34 cellular contexts compared by ENCODE assay signal in the genomic region with DNA sequence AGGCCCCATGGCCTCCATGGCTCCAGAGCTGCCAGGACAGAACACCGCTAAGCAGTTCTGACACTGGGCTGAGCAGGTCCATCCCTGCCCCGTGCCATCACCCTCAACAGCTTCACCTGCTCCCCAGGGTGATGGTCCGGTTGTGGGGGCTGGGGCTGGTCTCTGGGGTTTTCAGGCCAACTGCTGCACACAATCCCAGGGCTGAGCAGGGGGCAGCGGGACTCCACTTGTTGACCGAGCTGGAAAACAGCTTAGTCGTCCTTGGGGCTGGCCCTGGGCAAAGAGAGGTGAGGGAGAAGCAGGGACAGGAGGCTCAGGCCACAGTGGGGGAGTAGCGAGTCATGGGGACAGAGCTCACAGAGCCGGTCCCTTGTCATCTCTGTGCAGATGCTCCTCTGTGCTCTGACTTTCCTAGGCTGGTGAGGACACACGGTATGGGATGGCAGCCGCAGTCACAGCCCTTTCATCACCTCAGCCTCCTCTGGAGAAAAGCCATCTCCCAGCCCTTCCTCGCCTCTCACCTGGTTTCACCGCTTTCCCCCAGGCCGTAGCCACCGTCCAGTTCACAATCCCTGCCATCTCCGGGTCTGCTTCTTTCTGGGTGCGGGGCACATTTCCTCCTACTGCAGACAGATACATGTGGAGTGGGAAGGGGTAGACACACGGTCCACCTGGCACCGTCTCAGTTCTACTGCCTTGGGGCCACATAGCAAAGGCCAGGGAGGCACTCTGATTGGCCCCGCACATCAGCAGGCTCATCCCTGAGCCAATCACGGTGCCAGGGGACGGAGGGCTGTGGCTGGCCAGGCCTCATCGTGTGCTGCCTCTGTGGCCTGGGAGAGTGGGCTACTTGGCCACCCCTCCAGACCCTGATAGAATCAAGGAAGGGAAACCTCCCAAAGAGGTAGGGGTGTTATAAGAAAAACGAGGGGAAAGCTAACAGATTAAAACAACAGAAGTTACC. TPM values are rescaled to one million over a fixed set of nuclear protein-coding genes. Genes with fewer than 3 reads are reported as not detected.
DNase-seq lines count a peak whose midpoint lies in the region; ATAC-seq, FAIRE-seq and TF ChIP-seq lines count a peak whose summit lies in the region.
"Had no signal": no experiment of that assay in that cellular context is flagged by ENCODE, and none has a peak within 500 bp of the region (broad histone marks: within the 10 kb centered on the region; RNA-seq: fewer than 3 reads in every experiment).

No MANE protein-coding gene starts in this region.

- peaks cover 31% of the 10 kb centered on the region for H3K4me1 ChIP-seq in HepG2 (ENCODE audit: insufficient read depth, low read length)
- no peaks in the 10 kb centered on the region for H3K4me1 ChIP-seq in right lobe of liver
- peaks cover 0 to 11% (median 4%) of the 10 kb centered on the region in 4 experiments; a peak in 4 of 7 replicates for H3K4me1 ChIP-seq in H1 (replicated peaks in 1 of 4; ENCODE audit: control insufficient read depth in 3 of 4, insufficient read depth in 4 of 4, low read length in 3 of 4)
- no peaks in the 10 kb centered on the region for H3K4me1 ChIP-seq in suprapubic skin
- H3K4me1 ChIP-seq: colonic mucosa, SJSA1, vagina had no signal

- in situ Hi-C loops in HepG2 (cut with HindIII; ENCODE audit: extremely low pct_ligation_motif_present, low pct_unique_long_range_greater_than_20kb): no loop called here

- H4K8ac ChIP-seq in H1 (ENCODE audit: extremely low read depth, insufficient read depth, low read length): no peak overlapping the region

- peak overlapping the region; percentile 6; the same call in 1 of the 2 replicates for H2BK5ac ChIP-seq in H1 (ENCODE audit: low read depth, low read length)

- peaks cover under 1% of the 10 kb centered on the region for H3K36me3 Mint-ChIP-seq in nephron progenitor cell (ENCODE audit: low read depth)
- H3K36me3 Mint-ChIP-seq: activated naive CD8-positive, alpha-beta T cell treated with anti-CD3 and anti-CD28 coated beads for 36 hours; CD4-positive, alpha-beta memory T cell; immature natural killer cell; mesothelial cell of epicardium had no signal

- intact Hi-C loops in HepG2 (cut with micrococcal nuclease; ENCODE audit: unreplicated experiment): no loop called here
- intact Hi-C loops in right lobe of liver (cut with DNase I): no loop called here

- TF ChIP-seq CTCF in HepG2 (CRISPR knock-in tag; IDR thresholded peaks at IDR 0.05): no peak
- no peak for TF ChIP-seq CTCF in right lobe of liver (IDR thresholded peaks at IDR 0.05)
- TF ChIP-seq CTCF in H1 (IDR thresholded peaks at IDR 0.05; ENCODE audit: control extremely low read depth in 1 of 3, insufficient read depth in 1 of 3, low read depth in 1 of 3, low read length in 3 of 3): no peak
- no peak for TF ChIP-seq CTCF in nephron progenitor cell (IDR thresholded peaks at IDR 0.05)
- TF ChIP-seq CTCF in suprapubic skin (IDR thresholded peaks at IDR 0.05): no peak

- FAIRE-seq in HepG2 (lab: Jason Lieb, UNC) (no peak), H1 (lab: Jason Lieb, UNC) (no peak), urothelium cell line (lab: Jason Lieb, UNC) (peak; percentile 23)
- FAIRE-seq: GM19239, small intestine had no signal

- H2AFZ ChIP-seq in HepG2 (ENCODE audit: low read length): no peak overlapping the region
- no peak overlapping the region for H2AFZ ChIP-seq in H1 (ENCODE audit: low read length)

- peaks cover 17% of the 10 kb centered on the region for H3K27me3 Mint-ChIP-seq in nephron progenitor cell (ENCODE audit: low read depth, poor library complexity)

- peak overlapping the region; percentile 53; the same call in 1 of the 2 replicates for H2AK5ac ChIP-seq in H1 (ENCODE audit: low read depth, low read length)

- H3K23me2 ChIP-seq in H1 (ENCODE audit: low read depth, low read length): 0 out of 2 replicates have a peak, but pooled peaks cover 2% of the 10 kb centered on the region

- peaks cover 74% of the 10 kb centered on the region for H3K4me1 Mint-ChIP-seq in nephron progenitor cell
- H3K4me1 Mint-ChIP-seq: activated naive CD8-positive, alpha-beta T cell treated with anti-CD3 and anti-CD28 coated beads for 36 hours; CD4-positive, alpha-beta memory T cell; IgD-negative memory B cell; immature natural killer cell had no signal

- H3K4me3 Mint-ChIP-seq in nephron progenitor cell: peak overlapping the region; percentile 33
- H3K4me3 Mint-ChIP-seq: activated naive CD8-positive, alpha-beta T cell treated with anti-CD3 and anti-CD28 coated beads for 36 hours; CD4-positive, alpha-beta memory T cell; IgD-negative memory B cell; immature natural killer cell; mesothelial cell of epicardium had no signal

- H3K4me2 ChIP-seq in HepG2 (ENCODE audit: low read depth, low read length): no peak overlapping the region
- H3K4me2 ChIP-seq in H1 (ENCODE audit: insufficient read depth in 1 of 2, low read depth in 2 of 2, low read length in 2 of 2): no peak overlapping the region

- peak overlapping the region; percentile 96 for H3K27ac Mint-ChIP-seq in nephron progenitor cell
- H3K27ac Mint-ChIP-seq: activated naive CD8-positive, alpha-beta T cell treated with anti-CD3 and anti-CD28 coated beads for 36 hours; IgD-negative memory B cell; immature natural killer cell had no signal

- H2BK15ac ChIP-seq in H1 (ENCODE audit: low read length): 0 out of 2 replicates have a peak overlapping the region, but pooled peaks have one; percentile 31

- DNase-seq in HepG2 (ENCODE audit: low spot score) (peak; percentile 21), right lobe of liver (no peak), H1 (ENCODE audit: low read depth in 1 of 2, low spot score in 2 of 2) (no peak), nephron progenitor cell (no peak), urothelium cell line (ENCODE audit: low spot score) (no peak), NCI-H524 treated with DMSO at 0.1 percent for 48 hours (lab: John Stamatoyannopoulos, UW) (no peak), suprapubic skin (ENCODE audit: low spot score in 2 of 2) (no peak)
- DNase-seq: activated CD4-positive, alpha-beta T cell treated with anti-CD3 and anti-CD28 coated beads for 48 hours; activated effector memory CD4-positive, alpha-beta T cell treated with anti-CD3 and anti-CD28 coated beads, Interleukin-2, amount 50 U/mL, for 16 hours; activated naive CD8-positive, alpha-beta T cell treated with anti-CD3 and anti-CD28 coated beads for 36 hours; activated T-cell treated with anti-CD3 and anti-CD28 coated beads, Interleukin-2, amount 50 U/mL, for 1 hour; AML-193; anterior cingulate cortex; CD4-positive, alpha-beta memory T cell; colonic mucosa; effector CD4-positive, alpha-beta T cell; HCEC 1CT; hypothalamus; immature natural killer cell; NCI-H1048; NCI-H1694; small intestine; stimulated activated naive CD8-positive, alpha-beta T cell treated with anti-CD3 and anti-CD28 coated beads, Interleukin-15, Interleukin-2, amounts not matched to agents 100 U/mL and 50 U/mL, for 24 hours; T1000; WERI-Rb-1 had no signal

- H4K91ac ChIP-seq in H1 (replicated peaks; ENCODE audit: insufficient read length, low read length): no peak overlapping the region

- H3K56ac ChIP-seq in H1 (replicated peaks; ENCODE audit: insufficient read length, low read depth, low read length): no peak overlapping the region

- no peak overlapping the region for H3K4ac ChIP-seq in H1 (replicated peaks; ENCODE audit: insufficient read length, low read depth, low read length)

- H3K18ac ChIP-seq in H1 (ENCODE audit: extremely low read depth, low read length): no peak overlapping the region

- H2BK12ac ChIP-seq in H1 (ENCODE audit: low read depth, low read length): peak overlapping the region; percentile 60; the same call in 1 of the 2 replicates

- H3K9me3 Mint-ChIP-seq in nephron progenitor cell: no peaks in the 10 kb centered on the region
- H3K9me3 Mint-ChIP-seq: activated naive CD8-positive, alpha-beta T cell treated with anti-CD3 and anti-CD28 coated beads for 36 hours; CD4-positive, alpha-beta memory T cell; IgD-negative memory B cell; immature natural killer cell; mesothelial cell of epicardium had no signal

- no peak overlapping the region for H3K4me3 ChIP-seq in HepG2 (replicated peaks in 1 of 3; ENCODE audit: insufficient read depth in 1 of 3, low read depth in 2 of 3, low read length in 3 of 3)
- H3K4me3 ChIP-seq in right lobe of liver: no peak overlapping the region
- H3K4me3 ChIP-seq in H1 (ENCODE audit: extremely low read depth in 1 of 4, insufficient read depth in 2 of 4, low read depth in 3 of 4, low read length in 4 of 4): no peak overlapping the region
- H3K4me3 ChIP-seq in suprapubic skin: no peak overlapping the region
- H3K4me3 ChIP-seq: colonic mucosa, SJSA1, thoracic aorta, vagina had no signal

- peak; percentile 50 for ATAC-seq in HepG2
- ATAC-seq in right lobe of liver: no peak
- no peak for ATAC-seq in HG02798 (IDR thresholded peaks at IDR 0.05; ENCODE audit: poor library complexity, unreplicated experiment)
- ATAC-seq: left lobe of liver; stimulated activated naive CD8-positive, alpha-beta T cell treated with anti-CD3 and anti-CD28 coated beads, Interleukin-15, Interleukin-2, amounts not matched to agents 100 U/mL and 50 U/mL, for 24 hours had no signal

- CTCF ChIA-PET in HepG2 (lab: Yijun Ruan, JAX; ENCODE audit: low intra/inter-chr PET ratio, low total read pairs) (interaction anchor here (1.1 kb wide), 1 partner anchor 26 kb away, joined by 3 read pairs; no protein-coding TSS in a partner anchor), H1 (lab: Charles Lee; ENCODE audit: partially characterized antibody) (interaction anchor here (0.7 to 4.6 kb wide), 10 partner anchors 12 to 287 kb away, joined by 3 to 37 read pairs (median 3); no protein-coding TSS in a partner anchor)

- peaks cover 2 to 64% of the 10 kb centered on the region in 2 experiments; a peak in 4 of 5 replicates for H3K27me3 ChIP-seq in HepG2 (ENCODE audit: control insufficient read depth in 1 of 2, insufficient read depth in 2 of 2, low read length in 2 of 2)
- H3K27me3 ChIP-seq in right lobe of liver: no peaks in the 10 kb centered on the region
- no peaks in the 10 kb centered on the region; a peak in 1 of 7 replicates for H3K27me3 ChIP-seq in H1 (replicated peaks in 1 of 4; ENCODE audit: control insufficient read depth in 3 of 4, extremely low read depth in 1 of 4, insufficient read depth in 3 of 4, low read length in 3 of 4)
- H3K27me3 ChIP-seq in suprapubic skin: peaks cover 13% of the 10 kb centered on the region
- H3K27me3 ChIP-seq: colonic mucosa, vagina had no signal

- BruUV-seq in HepG2 (replicated peaks; lab: Mats Ljungman, UMichigan): no TSS peak

- H4K5ac ChIP-seq in H1 (ENCODE audit: insufficient read length, low read depth, low read length): no peak overlapping the region

- H4K20me1 ChIP-seq in HepG2 (ENCODE audit: insufficient read depth, low read length): no peaks in the 10 kb centered on the region
- H4K20me1 ChIP-seq in H1 (replicated peaks in 1 of 2; ENCODE audit: control insufficient read depth in 1 of 2, insufficient read depth in 2 of 2, low read length in 2 of 2): no peaks in the 10 kb centered on the region

- H3K9me3 ChIP-seq in HepG2 (ENCODE audit: low read length): no peaks in the 10 kb centered on the region
- H3K9me3 ChIP-seq in right lobe of liver: no peaks in the 10 kb centered on the region
- no peaks in the 10 kb centered on the region for H3K9me3 ChIP-seq in H1 (ENCODE audit: insufficient read depth in 2 of 2, low read depth in 1 of 2, low read length in 1 of 2)
- H3K9me3 ChIP-seq in suprapubic skin: no peaks in the 10 kb centered on the region
- H3K9me3 ChIP-seq: colonic mucosa, SJSA1, thoracic aorta, vagina had no signal

- no peaks in the 10 kb centered on the region for H3K79me2 ChIP-seq in HepG2 (ENCODE audit: insufficient read depth, low read length)
- H3K79me2 ChIP-seq in H1 (ENCODE audit: control insufficient read depth in 1 of 2, insufficient read depth in 2 of 2, low read length in 2 of 2): no peaks in the 10 kb centered on the region

- H2BK120ac ChIP-seq in H1 (replicated peaks; ENCODE audit: low read depth, low read length): no peak overlapping the region

- TF ChIP-seq RAD21 in HepG2 (CRISPR knock-in tag; IDR thresholded peaks at IDR 0.05) (no peak), H1 (IDR thresholded peaks at IDR 0.05 in 1 of 2, conservative IDR thresholded peaks at IDR 0.05 in 1 of 2; ENCODE audit: low read depth in 2 of 2, low read length in 2 of 2) (no peak)

- no peak overlapping the region for H2BK20ac ChIP-seq in H1 (ENCODE audit: low read length)

- H3K14ac ChIP-seq in H1 (ENCODE audit: insufficient read length): no peak overlapping the region

- WGBS in HepG2 (ENCODE audit: low lambda C conversion rate): 40% methylated on average over 21 of the region's 23 CpGs
- WGBS in right lobe of liver (ENCODE audit: insufficient coverage, low coverage, low lambda C conversion rate, missing lambda C conversion rate): 38% methylated on average over 7 of the region's 23 CpGs
- WGBS in H1 (ENCODE audit: extremely low coverage in 1 of 2, insufficient coverage in 1 of 2, insufficient read length in 1 of 2, insufficient replicate concordance in 2 of 2, low coverage in 1 of 2, low lambda C conversion rate in 2 of 2, missing lambda C conversion rate in 1 of 2), 2 experiments: 92% methylated on average over 20 of the region's 23 CpGs; no CpG with 5 or more reads in 1 of the 2 experiments
- 79% methylated on average over 21 of the region's 23 CpGs for WGBS in suprapubic skin

- TF ChIP-seq EP300 in HepG2 (IDR thresholded peaks at IDR 0.05; ENCODE audit: low read depth in 2 of 2, low read length in 2 of 2) (no peak), HepG2 (CRISPR knock-in tag; IDR thresholded peaks at IDR 0.05; ENCODE audit: borderline replicate concordance) (no peak), H1 (IDR thresholded peaks at IDR 0.05; ENCODE audit: borderline replicate concordance in 1 of 2, low read depth in 2 of 2, low read length in 2 of 2) (no peak), suprapubic skin (IDR thresholded peaks at IDR 0.05) (no peak)

- no peaks in the 10 kb centered on the region for H3K36me3 ChIP-seq in HepG2 (replicated peaks in 1 of 2; ENCODE audit: control insufficient read depth in 1 of 2, insufficient read depth in 2 of 2, low read length in 2 of 2)
- no peaks in the 10 kb centered on the region for H3K36me3 ChIP-seq in right lobe of liver
- H3K36me3 ChIP-seq in H1 (ENCODE audit: control insufficient read depth in 2 of 4, insufficient read depth in 4 of 4, low read length in 3 of 4): no peaks in the 10 kb centered on the region; a peak in 1 of 8 replicates
- no peaks in the 10 kb centered on the region for H3K36me3 ChIP-seq in suprapubic skin
- H3K36me3 ChIP-seq: colonic mucosa, SJSA1, thoracic aorta, vagina had no signal

- H3K27ac ChIP-seq in HepG2 (ENCODE audit: extremely low read length, insufficient read depth, low read length) (no peak overlapping the region), right lobe of liver (no peak overlapping the region), H1 (ENCODE audit: low read depth, low read length) (no peak overlapping the region), suprapubic skin (no peak overlapping the region)
- H3K27ac ChIP-seq: colonic mucosa, SJSA1, thoracic aorta, vagina had no signal

- TF ChIP-seq POLR2A in HepG2 (IDR thresholded peaks at IDR 0.05; ENCODE audit: insufficient read depth in 1 of 2, low read depth in 2 of 2, low read length in 2 of 2) (no peak), right lobe of liver (IDR thresholded peaks at IDR 0.05) (no peak), H1 (IDR thresholded peaks at IDR 0.05; ENCODE audit: control extremely low read depth in 1 of 2, low read depth in 2 of 2, low read length in 2 of 2) (no peak), suprapubic skin (IDR thresholded peaks at IDR 0.05) (no peak)

- POLR2A ChIA-PET in HepG2 (lab: Yijun Ruan, JAX): interaction anchor here (0.7 kb wide), 1 partner anchor 15 kb away, joined by 3 read pairs; no protein-coding TSS in a partner anchor
- POLR2A ChIA-PET in H1 (lab: Charles Lee; ENCODE audit: partially characterized antibody): interaction anchor here (0.6 to 1.5 kb wide), 5 partner anchors 10 to 54 kb away, joined by 3 to 5 read pairs (median 3); no protein-coding TSS in a partner anchor

- no peaks in the 10 kb centered on the region for H3K79me1 ChIP-seq in H1 (ENCODE audit: low read depth, low read length)

- no peak overlapping the region for H3K9ac ChIP-seq in HepG2 (ENCODE audit: insufficient read depth, low read depth, low read length)
- H3K9ac ChIP-seq in H1 (replicated peaks in 1 of 4; ENCODE audit: extremely low read depth in 1 of 4, low read depth in 3 of 4, low read length in 3 of 4): no peak overlapping the region

- no peak overlapping the region for H3K23ac ChIP-seq in H1 (ENCODE audit: insufficient read length)

RNA-seq across cellular contexts. Expression of gene MDFI, which starts 19.1 kb away (rescaled TPM):
- total RNA-seq in HepG2 (2016; rRNA removed; fragmentation: Illumina TruSeq; extraction: Trizol) (not detected in 2 replicates), right lobe of liver (1 to 10 TPM in 2 of 6 experiments, under 1 TPM in 1, not detected in 3; 0.29 to 2.4 (median 1.1) TPM), suprapubic skin (10 to 100 TPM; 21.7 to 51.8 (median 31.4) TPM)
- total RNA-seq in HepG2 (2016; cell fraction: cytosol; rRNA removed; fragmentation: Illumina TruSeq; extraction: Trizol; ENCODE audit: low read depth): not detected in 2 replicates
- not detected in 2 replicates for total RNA-seq in HepG2 (2016; cell fraction: insoluble cytoplasmic fraction; rRNA removed; fragmentation: Illumina TruSeq; extraction: Trizol)
- not detected in 2 replicates for total RNA-seq in HepG2 (2016; cell fraction: membrane; rRNA removed; fragmentation: Illumina TruSeq; extraction: Trizol)
- not detected in 2 replicates for total RNA-seq in HepG2 (2016; cell fraction: nucleus; rRNA removed; fragmentation: Illumina TruSeq; extraction: Trizol)
- polyA plus RNA-seq in HepG2 (2011; rRNA removed) (0.28 and 0.30 TPM in 2 replicates), H1 (2011; rRNA removed) (65.6 and 78.9 TPM in 2 replicates)
- polyA plus RNA-seq in HepG2 (2011; cell fraction: cytosol; rRNA removed): 0.38 and 0.42 TPM in 2 replicates
- polyA plus RNA-seq in HepG2 (2011; cell fraction: nucleus; rRNA removed): 0.23 and 0.29 TPM in 2 replicates
- 0.19 TPM in 1 of 2 replicates, not detected in the other for polyA plus RNA-seq in HepG2 (2012)
- polyA plus RNA-seq in HepG2 (2016; cell fraction: cytosol; fragmentation: Illumina TruSeq; extraction: Trizol; ENCODE audit: low read depth): 0.57 TPM in 1 of 2 replicates, not detected in the other
- polyA plus RNA-seq in HepG2 (2016; cell fraction: insoluble cytoplasmic fraction; fragmentation: Illumina TruSeq; extraction: Trizol; ENCODE audit: low read depth): not detected in 2 replicates
- not detected in 2 replicates for polyA plus RNA-seq in HepG2 (2016; cell fraction: membrane; fragmentation: Illumina TruSeq; extraction: Trizol; ENCODE audit: low read depth)
- polyA plus RNA-seq in HepG2 (2016; cell fraction: nucleus; fragmentation: Illumina TruSeq; extraction: Trizol; ENCODE audit: insufficient read depth, low read depth): not detected in 2 replicates
- polyA minus RNA-seq in HepG2 (2011; rRNA and poly(A)+ RNA removed; ENCODE audit: low replicate concordance): 0.18 TPM in 1 of 2 replicates, not detected in the other
- not detected in 2 replicates for polyA minus RNA-seq in HepG2 (2011; cell fraction: cytosol; rRNA and poly(A)+ RNA removed)
- not detected in 2 replicates for polyA minus RNA-seq in HepG2 (2011; cell fraction: nucleus; rRNA and poly(A)+ RNA removed)
- 38.5 and 41.0 TPM in 2 replicates for total RNA-seq in H1 (2021; fragmentation: NEBNext Ultra II Directional; extraction: Animal tissue kit (Norgen Biotek cat#: 25700))
- polyA plus RNA-seq in H1 (2011; cell fraction: cytosol; rRNA removed): 73.5 TPM
- polyA plus RNA-seq in H1 (2011; cell fraction: nucleus; rRNA removed): 60.0 TPM
- polyA plus RNA-seq in H1 (2012, experiment 1 of 2): 21.8 to 38.0 TPM (median 35.1 TPM) in 4 replicates
- 41.2 TPM for polyA plus RNA-seq in H1 (2012, experiment 2 of 2)
- polyA plus RNA-seq in H1 (2013, experiment 1 of 2): 36.9 TPM
- 40.4 TPM for polyA plus RNA-seq in H1 (2013, experiment 2 of 2)
- 10.9 and 15.4 TPM in 2 replicates for polyA minus RNA-seq in H1 (2011; rRNA and poly(A)+ RNA removed)
- polyA minus RNA-seq in H1 (2011; cell fraction: cytosol; rRNA and poly(A)+ RNA removed): 22.2 TPM
- polyA minus RNA-seq in H1 (2011; cell fraction: nucleus; rRNA and poly(A)+ RNA removed): 12.8 TPM
- total RNA-seq: A172; activated naive CD8-positive, alpha-beta T cell treated with anti-CD3 and anti-CD28 coated beads for 36 hours; CD4-positive, alpha-beta memory T cell; left lobe of liver; SJSA1 had no signal
- polyA plus RNA-seq: CD4-positive, alpha-beta memory T cell; IgD-negative memory B cell; immature natural killer cell had no signal

Comparison
In these comparisons a context has a peak if more than half of its experiments do, and no peak if none do; other contexts are left out.
1. RNA of gene MDFI, which starts 19.1 kb away (total RNA-seq): 38.5 to 41.0 TPM in H1 and 21.7 to 51.8 TPM in suprapubic skin; 0.29 to 2.4 TPM in right lobe of liver and not detected in HepG2; every median in the first group is over 4 times any median in the second.